19 cellular contexts compared by ENCODE assay signal in genomic region chr10:34764347-34764991, GRCh38. TPM values are rescaled to one million over a fixed set of nuclear protein-coding genes. Genes with fewer than 3 reads are reported as not detected.
DNase-seq lines count a peak whose midpoint lies in the region; FAIRE-seq and TF ChIP-seq lines count a peak whose summit lies in the region.
"Had no signal": no experiment of that assay in that cellular context is flagged by ENCODE, and none has a peak within 500 bp of the region (broad histone marks: within the 10 kb centered on the region; RNA-seq: fewer than 3 reads in every experiment).

No MANE protein-coding gene starts in this region.

- no peaks in the 10 kb centered on the region for H3K9me1 ChIP-seq in keratinocyte (ENCODE audit: control insufficient read depth, extremely low read depth, insufficient read depth, low read length)

- no peaks in the 10 kb centered on the region for H3K4me1 Mint-ChIP-seq in activated CD4-positive, alpha-beta T cell treated with anti-CD3 and anti-CD28 coated beads, Interleukin-2, amount 10 ng/mL, durations not matched to agents 7 days and 5 days
- H3K4me1 Mint-ChIP-seq: immature natural killer cell; stimulated activated naive B cell treated with anti-CD40 and anti-IgM and Interleukin-4, amounts not matched to agents 10 μg/mL and 1 μg/mL and 100 μg/mL, for 72 hours had no signal

- no peaks in the 10 kb centered on the region for H3K27me3 ChIP-seq in keratinocyte (ENCODE audit: control insufficient read depth, extremely low read depth, insufficient read depth, low read length)
- H3K27me3 ChIP-seq: neural progenitor cell had no signal

- intact Hi-C loops in lower leg skin (cut with DNase I; ENCODE audit: low total_unique reads), result no loop called here

- no peak overlapping the region for H2AFZ ChIP-seq in keratinocyte (ENCODE audit: control insufficient read depth, low read length)
- H2AFZ ChIP-seq: neural progenitor cell had no signal

- H3K4me3 Mint-ChIP-seq in activated CD4-positive, alpha-beta T cell treated with anti-CD3 and anti-CD28 coated beads, Interleukin-2, amount 10 ng/mL, durations not matched to agents 7 days and 5 days, result no peak overlapping the region
- H3K4me3 Mint-ChIP-seq: dendritic cell treated with granulocyte-macrophage colony-stimulating factor and Interleukin-4, amounts not matched to agents 40 ng/mL and 50 ng/mL, for 4 days; immature natural killer cell; neural progenitor cell; stimulated activated naive B cell treated with anti-CD40 and anti-IgM and Interleukin-4, amounts not matched to agents 10 μg/mL and 1 μg/mL and 100 μg/mL, for 72 hours had no signal

- FAIRE-seq in keratinocyte (lab: Jason Lieb, UNC), result peak; percentile 17

- no peaks in the 10 kb centered on the region for H4K20me1 ChIP-seq in keratinocyte (ENCODE audit: control insufficient read depth, extremely low read depth, insufficient read depth, low read length)

- 53 to 61% methylated on average over 3 of the region's 3 CpGs for WGBS in lower leg skin, 2 donors

- DNase-seq in DMS 273 treated with DMSO at 0.1 percent for 48 hours (lab: John Stamatoyannopoulos, UW), result peak; percentile 30
- DNase-seq in NCI-H1105 (lab: John Stamatoyannopoulos, UW), result peak; percentile 53
- peak; percentile 26 for DNase-seq in NCI-H345 (lab: John Stamatoyannopoulos, UW)
- no peak for DNase-seq in keratinocyte (ENCODE audit: low read depth, low spot score)
- no peak for DNase-seq in lower leg skin (ENCODE audit: low spot score in 2 of 2)
- no peak for DNase-seq in D341Med (ENCODE audit: low spot score)
- no peak for DNase-seq in activated CD4-positive, alpha-beta T cell treated with anti-CD3 and anti-CD28 coated beads, Interleukin-2, amount 10 ng/mL, durations not matched to agents 7 days and 5 days
- DNase-seq: activated CD4-positive, alpha-beta T cell treated with anti-CD3 and anti-CD28 coated beads, Interleukin-2, amount 50 U/mL, for 48 hours; activated T-cell treated with anti-CD3 and anti-CD28 coated beads for 4 hours; H7; immature natural killer cell; left ventricle myocardium superior; OCI-M1; psoas muscle; stimulated activated CD4-positive, alpha-beta T cell treated with anti-CD3 and anti-CD28 coated beads, Interleukin-1b, Interleukin-23, amount 100 ng/mL, for 48 hours; stimulated activated naive B cell treated with anti-CD40 and anti-IgM and Interleukin-4, amounts not matched to agents 10 μg/mL and 1 μg/mL and 100 μg/mL, for 72 hours; T-helper 1 cell had no signal

- H3K9me3 ChIP-seq in keratinocyte (ENCODE audit: control insufficient read depth, low read depth, low read length), result no peaks in the 10 kb centered on the region
- H3K9me3 ChIP-seq: psoas muscle had no signal

- peak overlapping the region; percentile 55 for H3K27ac ChIP-seq in keratinocyte (ENCODE audit: control insufficient read depth, insufficient read depth, low read length)
- H3K27ac ChIP-seq: neural progenitor cell, psoas muscle had no signal

- H3K4me3 ChIP-seq in keratinocyte (ENCODE audit: control insufficient read depth in 2 of 3, extremely low read depth in 1 of 3, insufficient read depth in 2 of 3, low read depth in 1 of 3, low read length in 3 of 3) (peak overlapping the region in 2 of 3 experiments; percentile 8 to 46), lower leg skin (ENCODE audit: low read depth, poor library complexity, severe bottlenecking) (no peak overlapping the region)
- H3K4me3 ChIP-seq: neural progenitor cell, psoas muscle had no signal

- no peaks in the 10 kb centered on the region for H3K36me3 Mint-ChIP-seq in activated CD4-positive, alpha-beta T cell treated with anti-CD3 and anti-CD28 coated beads, Interleukin-2, amount 10 ng/mL, durations not matched to agents 7 days and 5 days (ENCODE audit: low read depth)
- H3K36me3 Mint-ChIP-seq: immature natural killer cell; stimulated activated naive B cell treated with anti-CD40 and anti-IgM and Interleukin-4, amounts not matched to agents 10 μg/mL and 1 μg/mL and 100 μg/mL, for 72 hours had no signal

- peak overlapping the region; percentile 41 for H3K9ac ChIP-seq in keratinocyte (ENCODE audit: control insufficient read depth, extremely low read depth, insufficient read depth, low read length)
- H3K9ac ChIP-seq: neural progenitor cell had no signal

- no peak for TF ChIP-seq POLR2A in lower leg skin (IDR thresholded peaks at IDR 0.05)

- CTCF ChIA-PET in activated CD4-positive, alpha-beta T cell treated with anti-CD3 and anti-CD28 coated beads, Interleukin-2, amount 10 ng/mL, durations not matched to agents 7 days and 5 days (lab: Charles Lee), result no interaction called here

- H3K4me2 ChIP-seq in keratinocyte (ENCODE audit: control insufficient read depth, extremely low read depth, insufficient read depth, low read depth, low read length), result peak overlapping the region; percentile 74
- H3K4me2 ChIP-seq: neural progenitor cell had no signal

- H3K4me1 ChIP-seq in keratinocyte (ENCODE audit: control insufficient read depth, extremely low read depth, insufficient read depth, low read length), result peaks cover 66% of the 10 kb centered on the region

- TF ChIP-seq CTCF in keratinocyte (optimal IDR thresholded peaks at IDR 0.05 in 1 of 3, IDR thresholded peaks at IDR 0.05 in 1 of 3, conservative IDR thresholded peaks at IDR 0.05 in 1 of 3; ENCODE audit: extremely low read depth in 1 of 3, insufficient read depth in 2 of 3, low read length in 3 of 3) (no peak), lower leg skin (IDR thresholded peaks at IDR 0.05) (no peak)

- no peaks in the 10 kb centered on the region for H3K36me3 ChIP-seq in keratinocyte (ENCODE audit: control insufficient read depth in 2 of 2, extremely low read depth in 1 of 2, insufficient read depth in 2 of 2, low read length in 2 of 2)
- H3K36me3 ChIP-seq: neural progenitor cell had no signal

- no peaks in the 10 kb centered on the region for H3K9me3 Mint-ChIP-seq in activated CD4-positive, alpha-beta T cell treated with anti-CD3 and anti-CD28 coated beads, Interleukin-2, amount 10 ng/mL, durations not matched to agents 7 days and 5 days
- H3K9me3 Mint-ChIP-seq: dendritic cell treated with granulocyte-macrophage colony-stimulating factor and Interleukin-4, amounts not matched to agents 40 ng/mL and 50 ng/mL, for 4 days; neural progenitor cell; stimulated activated naive B cell treated with anti-CD40 and anti-IgM and Interleukin-4, amounts not matched to agents 10 μg/mL and 1 μg/mL and 100 μg/mL, for 72 hours had no signal

- peaks cover 70% of the 10 kb centered on the region for H3K79me2 ChIP-seq in keratinocyte (ENCODE audit: control insufficient read depth, insufficient read depth, low read length)

- dilution Hi-C loops in keratinocyte (cut with MboI; ENCODE audit: extremely low pct_ligation_motif_present, low sequenced_read_pairs), result no loop called here

- POLR2A ChIA-PET in activated CD4-positive, alpha-beta T cell treated with anti-CD3 and anti-CD28 coated beads, Interleukin-2, amount 10 ng/mL, durations not matched to agents 7 days and 5 days (lab: Charles Lee), result no interaction called here

- H3K27me3 Mint-ChIP-seq in activated CD4-positive, alpha-beta T cell treated with anti-CD3 and anti-CD28 coated beads, Interleukin-2, amount 10 ng/mL, durations not matched to agents 7 days and 5 days, result no peaks in the 10 kb centered on the region

- H3K27ac Mint-ChIP-seq in activated CD4-positive, alpha-beta T cell treated with anti-CD3 and anti-CD28 coated beads, Interleukin-2, amount 10 ng/mL, durations not matched to agents 7 days and 5 days, result no peak overlapping the region
- H3K27ac Mint-ChIP-seq: dendritic cell treated with granulocyte-macrophage colony-stimulating factor and Interleukin-4, amounts not matched to agents 40 ng/mL and 50 ng/mL, for 4 days; immature natural killer cell; neural progenitor cell; stimulated activated naive B cell treated with anti-CD40 and anti-IgM and Interleukin-4, amounts not matched to agents 10 μg/mL and 1 μg/mL and 100 μg/mL, for 72 hours had no signal

RNA-seq across cellular contexts. Expression of gene PARD3, which starts 50.6 kb away (rescaled TPM):
- polyA plus RNA-seq in keratinocyte, result 34.0 to 58.0 TPM (median 46.4 TPM) in 3 replicates
- polyA plus RNA-seq in keratinocyte (2011; ENCODE audit: low read depth), result 76.3 TPM
- polyA plus RNA-seq in keratinocyte (2011; cell fraction: cytosol; rRNA removed), result 34.9 and 48.6 TPM in 2 replicates
- polyA plus RNA-seq in keratinocyte (2011; cell fraction: nucleus; rRNA removed), result 37.7 and 42.4 TPM in 2 replicates
- polyA plus RNA-seq in keratinocyte (2012; ENCODE audit: low replicate concordance), result 32.6 and 38.9 TPM in 2 replicates
- 35.6 to 90.2 TPM (median 58.4 TPM) in 3 replicates for polyA minus RNA-seq in keratinocyte
- polyA minus RNA-seq in keratinocyte (2011; cell fraction: cytosol; rRNA and poly(A)+ RNA removed), result 48.2 TPM
- polyA minus RNA-seq in keratinocyte (2011; cell fraction: nucleus; rRNA and poly(A)+ RNA removed), result 41.0 and 75.0 TPM in 2 replicates
- total RNA-seq in lower leg skin, result 100 to 1,000 TPM; 150 to 172 (median 165) TPM
- total RNA-seq in activated CD4-positive, alpha-beta T cell treated with anti-CD3 and anti-CD28 coated beads, Interleukin-2, amount 10 ng/mL, durations not matched to agents 7 days and 5 days, result 1 to 10 TPM; 1.0 to 1.2 TPM

Comparison
In these comparisons a context has a peak if more than half of its experiments do, and no peak if none do; other contexts are left out.
1. DNase-seq: peak in DMS 273 treated with DMSO at 0.1 percent for 48 hours (single experiment), NCI-H1105 (single experiment) and NCI-H345 (single experiment); none in keratinocyte (single experiment), lower leg skin (0 of 2), D341Med (single experiment) and activated CD4-positive, alpha-beta T cell treated with anti-CD3 and anti-CD28 coated beads, Interleukin-2, amount 10 ng/mL, durations not matched to agents 7 days and 5 days (single experiment).
2. RNA of gene PARD3, which starts 50.6 kb away (total RNA-seq): 150 to 172 TPM in lower leg skin; 1.0 to 1.2 TPM in activated CD4-positive, alpha-beta T cell treated with anti-CD3 and anti-CD28 coated beads, Interleukin-2, amount 10 ng/mL, durations not matched to agents 7 days and 5 days; every median in the first group is over 10 times any median in the second.